ENCODE assay signal across 1 cellular context in genomic region chr21:46458315-46459023, GRCh38.
A peak's percentile ranks its signal among the peaks of the same experiment; 100 is the strongest.
TF ChIP-seq lines count a peak whose summit lies in the region.

Gene DIP2A (plus strand): TSS chr21:46458891. CDS start chr21:46459132, 241 bp downstream.

TF ChIP-seq in GM12878, 131 proteins besides CTCF, POLR2A, EP300 and RAD21 (continued from another document and continues in another):
- no peak for TF ChIP-seq SKIL (IDR thresholded peaks at IDR 0.05; ENCODE audit: low read depth, poor library complexity, severe bottlenecking)
- no peak for TF ChIP-seq ASH2L (IDR thresholded peaks at IDR 0.05; ENCODE audit: borderline replicate concordance, low read depth)
- TF ChIP-seq ZNF592 (IDR thresholded peaks at IDR 0.05), result no peak
- no peak for TF ChIP-seq HSF1 (IDR thresholded peaks at IDR 0.05; ENCODE audit: low read depth, low read length)
- TF ChIP-seq ATF3 (IDR thresholded peaks at IDR 0.05; ENCODE audit: borderline replicate concordance, extremely low read depth, low read depth, low read length), result no peak
- no peak for TF ChIP-seq ZBTB33 (IDR thresholded peaks at IDR 0.05)
- TF ChIP-seq BACH1 (IDR thresholded peaks at IDR 0.05; ENCODE audit: borderline replicate concordance), result peak; percentile 39; the same call in 1 of the 2 replicates
- peak; percentile 80 for TF ChIP-seq CREB1 (IDR thresholded peaks at IDR 0.05; ENCODE audit: low read depth)
- no peak for TF ChIP-seq HDGF (IDR thresholded peaks at IDR 0.05)
- peak; percentile 61 for TF ChIP-seq SMAD5 (IDR thresholded peaks at IDR 0.05; ENCODE audit: low read depth)
- TF ChIP-seq MEF2B (IDR thresholded peaks at IDR 0.05; ENCODE audit: partially characterized antibody, poor library complexity, severe bottlenecking), result no peak
- TF ChIP-seq USF2 (IDR thresholded peaks at IDR 0.05; ENCODE audit: borderline replicate concordance, low read depth, low read length), result no peak
- TF ChIP-seq TCF3 (IDR thresholded peaks at IDR 0.05; ENCODE audit: borderline replicate concordance, insufficient read depth, low read depth, low read length), result 0 out of 2 replicates have a peak, but pooled peaks have one; percentile 14
- TF ChIP-seq IRF3 (IDR thresholded peaks at IDR 0.05), result peak; percentile 66; the same call in 1 of the 2 replicates
- no peak for TF ChIP-seq KLF5 (IDR thresholded peaks at IDR 0.05; ENCODE audit: partially characterized antibody)
- no peak for TF ChIP-seq ZSCAN29 (IDR thresholded peaks at IDR 0.05)
- no peak for TF ChIP-seq IRF5 (IDR thresholded peaks at IDR 0.05; ENCODE audit: borderline replicate concordance)
- TF ChIP-seq NRF1 (conservative IDR thresholded peaks at IDR 0.05; ENCODE audit: low read depth, low read length), result peak; percentile 78
- TF ChIP-seq RCOR1 (conservative IDR thresholded peaks at IDR 0.05; ENCODE audit: low read depth, low read length), result 0 out of 2 replicates have a peak, but pooled peaks have one; percentile 41
- no peak; the same call in 1 of the 2 replicates for TF ChIP-seq PML (IDR thresholded peaks at IDR 0.05; ENCODE audit: low read length)
- peak; percentile 45; the same call in 1 of the 2 replicates for TF ChIP-seq HCFC1 (IDR thresholded peaks at IDR 0.05; ENCODE audit: low read length)
- no peak for TF ChIP-seq ZBED1 (IDR thresholded peaks at IDR 0.05; ENCODE audit: borderline replicate concordance)
- TF ChIP-seq LARP7 (IDR thresholded peaks at IDR 0.05), result 0 out of 2 replicates have a peak, but pooled peaks have one; percentile 40
- TF ChIP-seq JUND (IDR thresholded peaks at IDR 0.05; ENCODE audit: low read depth, low read length), result no peak
- no peak for TF ChIP-seq GABPA (IDR thresholded peaks at IDR 0.05; ENCODE audit: low read depth)
- TF ChIP-seq ZNF274 (IDR thresholded peaks at IDR 0.05; ENCODE audit: insufficient read depth, insufficient read length), result no peak
- TF ChIP-seq RAD51 (IDR thresholded peaks at IDR 0.05), result no peak
- no peak for TF ChIP-seq SMAD1 (IDR thresholded peaks at IDR 0.05; ENCODE audit: low read depth, partially characterized antibody)
- peak; percentile 89 for TF ChIP-seq SP1 (IDR thresholded peaks at IDR 0.05; ENCODE audit: low read depth, low read length)
- TF ChIP-seq MEF2A (IDR thresholded peaks at IDR 0.05; ENCODE audit: insufficient read depth, low read depth, low read length), result no peak
- no peak for TF ChIP-seq BCL3 (IDR thresholded peaks at IDR 0.05; ENCODE audit: borderline replicate concordance, insufficient read depth, low read depth, low read length, poor library complexity, severe bottlenecking)
- peak; percentile 73; the same call in 1 of the 2 replicates for TF ChIP-seq POLR2AphosphoS5 (IDR thresholded peaks at IDR 0.05; ENCODE audit: low read length)
- no peak for TF ChIP-seq SREBF2 (IDR thresholded peaks at IDR 0.05; ENCODE audit: low read length)
- TF ChIP-seq ZZZ3 (IDR thresholded peaks at IDR 0.05; ENCODE audit: control insufficient read depth, insufficient read length, low read depth), result no peak
- peak; percentile 55; the same call in 1 of the 2 replicates for TF ChIP-seq RUNX3 (IDR thresholded peaks at IDR 0.05; ENCODE audit: low read length)
- TF ChIP-seq RFX5 (IDR thresholded peaks at IDR 0.05; ENCODE audit: low read depth, low read length), result peak; percentile 97
- peak; percentile 36 to 83; a peak in 3 of 4 replicates for TF ChIP-seq SRF (IDR thresholded peaks at IDR 0.05; ENCODE audit: low read depth in 2 of 2, low read length in 2 of 2)
- TF ChIP-seq E2F8 (IDR thresholded peaks at IDR 0.05; ENCODE audit: low read depth, partially characterized antibody), result no peak
- TF ChIP-seq YBX1 (IDR thresholded peaks at IDR 0.05), result no peak
- TF ChIP-seq ATF2 (IDR thresholded peaks at IDR 0.05; ENCODE audit: low read length), result no peak
- TF ChIP-seq ZNF384 (IDR thresholded peaks at IDR 0.05; ENCODE audit: borderline replicate concordance, low read depth, low read length), result no peak
- no peak for TF ChIP-seq SPI1 (IDR thresholded peaks at IDR 0.05; ENCODE audit: borderline replicate concordance, insufficient read depth, low read depth, low read length)
- peak; percentile 59 for TF ChIP-seq CREM (IDR thresholded peaks at IDR 0.05; ENCODE audit: low read depth)
